Comparison of ENCODE assay signal across 6 cellular contexts in genomic region chr9:136438548-136438908, GRCh38. TPM values are rescaled to one million over a fixed set of nuclear protein-coding genes. Genes with fewer than 3 reads are reported as not detected.
DNase-seq lines count a peak whose midpoint lies in the region; ATAC-seq, FAIRE-seq and TF ChIP-seq lines count a peak whose summit lies in the region.

No MANE protein-coding gene starts in this region.

- peak overlapping the region; percentile 73 for H3K23ac ChIP-seq in neuronal stem cell (ENCODE audit: low read depth, low read length, poor library complexity)

- peak; percentile 17 for ATAC-seq in HG02798 (IDR thresholded peaks at IDR 0.05; ENCODE audit: poor library complexity, unreplicated experiment)

- H3K4ac ChIP-seq in neuronal stem cell (ENCODE audit: low read length) = no peak overlapping the region

- TF ChIP-seq CTCF in BJ (IDR thresholded peaks at IDR 0.05; ENCODE audit: insufficient read depth, low read depth, low read length) (0 out of 2 replicates have a peak, but pooled peaks have one; percentile 4), bronchial epithelial cell (IDR thresholded peaks at IDR 0.05; ENCODE audit: insufficient read depth, low read length, severe bottlenecking) (no peak)

- no peak overlapping the region for H2BK15ac ChIP-seq in neuronal stem cell (ENCODE audit: low read length)

- no peaks in the 10 kb centered on the region for H3K9me3 ChIP-seq in neuronal stem cell (replicated peaks in 1 of 2; ENCODE audit: control insufficient read depth in 2 of 2, insufficient read depth in 1 of 2, low read depth in 1 of 2, low read length in 2 of 2)

- H3K9ac ChIP-seq in neuronal stem cell (ENCODE audit: low read depth, low read length, poor library complexity) = peak overlapping the region; percentile 92

- H2AK5ac ChIP-seq in neuronal stem cell (ENCODE audit: low read depth, low read length) = peak overlapping the region; percentile 47

- peak overlapping the region; percentile 73 for H3K4me3 ChIP-seq in BJ (ENCODE audit: low read depth, low read length)
- H3K4me3 ChIP-seq in bronchial epithelial cell (ENCODE audit: low read depth, low read length) = peak overlapping the region; percentile 77
- H3K4me3 ChIP-seq in neuronal stem cell (ENCODE audit: low read length in 2 of 2) = peak overlapping the region; percentile 87 to 96

- H4K8ac ChIP-seq in neuronal stem cell (ENCODE audit: low read depth, low read length) = no peak overlapping the region

- peak overlapping the region; percentile 95 for H3K4me2 ChIP-seq in neuronal stem cell (ENCODE audit: insufficient read depth, low read length, poor library complexity, severe bottlenecking)

- H4K91ac ChIP-seq in neuronal stem cell (ENCODE audit: low read depth, low read length, poor library complexity) = no peak overlapping the region

- H3K79me1 ChIP-seq in neuronal stem cell (ENCODE audit: low read depth, low read length) = peaks cover 18% of the 10 kb centered on the region

- DNase-seq in BJ (ENCODE audit: low read depth) = no peak
- DNase-seq in bronchial epithelial cell (ENCODE audit: low read depth) = peak; percentile 2
- DNase-seq in neuronal stem cell (ENCODE audit: low spot score) = peak; percentile 17
- no peak for DNase-seq in NK-92 treated with Interleukin-12 subunit alpha and Interleukin-12 subunit beta, amount 100 ng/mL, for 24 hours (lab: John Stamatoyannopoulos, UW)
- DNase-seq in C1 segment of cervical spinal cord (lab: John Stamatoyannopoulos, UW) = no peak

- peak overlapping the region; percentile 71 for H3K18ac ChIP-seq in neuronal stem cell (ENCODE audit: low read length)

- no peak for FAIRE-seq in bronchial epithelial cell (lab: Jason Lieb, UNC)

- peak overlapping the region; percentile 97 for H2AFZ ChIP-seq in neuronal stem cell (ENCODE audit: low read length)

- peaks cover 27% of the 10 kb centered on the region for H3K36me3 ChIP-seq in BJ (ENCODE audit: control insufficient read depth, insufficient read depth, low read length)
- peaks cover 15% of the 10 kb centered on the region for H3K36me3 ChIP-seq in bronchial epithelial cell (ENCODE audit: control insufficient read depth, insufficient read depth, low read length)
- H3K36me3 ChIP-seq in neuronal stem cell (replicated peaks in 1 of 2; ENCODE audit: control insufficient read depth in 2 of 2, insufficient read depth in 2 of 2, low read length in 2 of 2) = peaks cover 28 to 73% of the 10 kb centered on the region in 2 donors

- peak overlapping the region; percentile 90 for H2BK5ac ChIP-seq in neuronal stem cell (ENCODE audit: low read length)

- no peak overlapping the region for H2BK12ac ChIP-seq in neuronal stem cell (ENCODE audit: low read length)

- peaks cover 8 to 17% of the 10 kb centered on the region in 2 donors for H3K4me1 ChIP-seq in neuronal stem cell (ENCODE audit: control insufficient read depth in 2 of 2, insufficient read depth in 1 of 2, low read depth in 1 of 2, low read length in 2 of 2)

- H3K14ac ChIP-seq in neuronal stem cell (ENCODE audit: low read length) = peak overlapping the region; percentile 21

- H3K27me3 ChIP-seq in BJ (ENCODE audit: control insufficient read depth, insufficient read depth, low read length) (no peaks in the 10 kb centered on the region), bronchial epithelial cell (ENCODE audit: control insufficient read depth, insufficient read depth, low read length) (no peaks in the 10 kb centered on the region), neuronal stem cell (ENCODE audit: control insufficient read depth in 3 of 3, insufficient read depth in 3 of 3, low read depth in 1 of 3, low read length in 3 of 3) (no peaks in the 10 kb centered on the region)

- POLR2A ChIA-PET in BJ (lab: Charles Lee) = no interaction called here

- no peak overlapping the region for H2BK120ac ChIP-seq in neuronal stem cell (ENCODE audit: low read depth, low read length)

- no CpG with 5 or more reads among the region's 36 CpGs for WGBS in neuronal stem cell (ENCODE audit: extremely low coverage in 2 of 2, insufficient read length in 2 of 2, insufficient replicate concordance in 1 of 2), 2 donors

- CTCF ChIA-PET in BJ (lab: Yijun Ruan, JAX) = interaction anchor here (0.8 to 1.3 kb wide), 6 partner anchors 9 to 187 kb away, joined by 3 to 5 read pairs (median 3); no protein-coding TSS in a partner anchor

- H3K27ac ChIP-seq in neuronal stem cell (replicated peaks; ENCODE audit: low read length) = no peak overlapping the region

RNA-seq across cellular contexts. Expression of gene INPP5E, which starts 1.1 kb away (rescaled TPM):
- 3.7 and 5.6 TPM in 2 replicates for polyA plus RNA-seq in BJ (2011; rRNA removed)
- 3.6 and 4.2 TPM in 2 replicates for polyA minus RNA-seq in BJ (2011; rRNA and poly(A)+ RNA removed)
- 2.4 and 3.1 TPM in 2 replicates for total RNA-seq in bronchial epithelial cell
- 17.9 TPM for polyA plus RNA-seq in neuronal stem cell (2013, experiment 1 of 2)
- 17.2 TPM for polyA plus RNA-seq in neuronal stem cell (2013, experiment 2 of 2)

RNA-seq across cellular contexts. Expression of gene PMPCA, which starts 28.1 kb away (rescaled TPM):
- 43.9 and 61.6 TPM in 2 replicates for polyA plus RNA-seq in BJ (2011; rRNA removed)
- polyA minus RNA-seq in BJ (2011; rRNA and poly(A)+ RNA removed) = 18.3 and 31.7 TPM in 2 replicates
- 39.2 and 43.2 TPM in 2 replicates for total RNA-seq in bronchial epithelial cell
- 37.1 TPM for polyA plus RNA-seq in neuronal stem cell (2013, experiment 1 of 2)
- 37.8 TPM for polyA plus RNA-seq in neuronal stem cell (2013, experiment 2 of 2)

RNA-seq across cellular contexts. Expression of gene ENTR1, which starts 28.1 kb away (rescaled TPM):
- polyA plus RNA-seq in BJ (2011; rRNA removed) = 25.1 and 28.0 TPM in 2 replicates
- polyA minus RNA-seq in BJ (2011; rRNA and poly(A)+ RNA removed) = 12.8 and 13.8 TPM in 2 replicates
- 48.9 and 89.0 TPM in 2 replicates for total RNA-seq in bronchial epithelial cell
- 53.7 TPM for polyA plus RNA-seq in neuronal stem cell (2013, experiment 1 of 2)
- polyA plus RNA-seq in neuronal stem cell (2013, experiment 2 of 2) = 51.2 TPM

RNA-seq across cellular contexts. Expression of gene SNAPC4, which starts 38.6 kb away (rescaled TPM):
- 1.6 and 1.7 TPM in 2 replicates for polyA plus RNA-seq in BJ (2011; rRNA removed)
- polyA minus RNA-seq in BJ (2011; rRNA and poly(A)+ RNA removed) = 2.1 and 2.7 TPM in 2 replicates
- 3.7 and 3.8 TPM in 2 replicates for total RNA-seq in bronchial epithelial cell
- polyA plus RNA-seq in neuronal stem cell (2013, experiment 1 of 2) = 7.2 TPM
- 7.1 TPM for polyA plus RNA-seq in neuronal stem cell (2013, experiment 2 of 2)

RNA-seq across cellular contexts. Expression of gene SEC16A, which starts 44.3 kb away (rescaled TPM):
- 15.5 and 24.4 TPM in 2 replicates for polyA plus RNA-seq in BJ (2011; rRNA removed)
- 25.5 and 43.2 TPM in 2 replicates for polyA minus RNA-seq in BJ (2011; rRNA and poly(A)+ RNA removed)
- 13.7 and 20.5 TPM in 2 replicates for total RNA-seq in bronchial epithelial cell
- 14.7 TPM for polyA plus RNA-seq in neuronal stem cell (2013, experiment 1 of 2)
- polyA plus RNA-seq in neuronal stem cell (2013, experiment 2 of 2) = 15.9 TPM

Comparison
In these comparisons a context has a peak if more than half of its experiments do, and no peak if none do; other contexts are left out.
1. DNase-seq: peak in bronchial epithelial cell (single experiment) and neuronal stem cell (single experiment); none in BJ (single experiment), NK-92 treated with Interleukin-12 subunit alpha and Interleukin-12 subunit beta, amount 100 ng/mL, for 24 hours (single experiment) and C1 segment of cervical spinal cord (0 of 14).
2. Peak in every context shown above with its lines, with median percentiles within 50 percentile points of each other: H3K4me3 ChIP-seq.